ENCODE assay signal across 9 cellular contexts in the genomic region with DNA sequence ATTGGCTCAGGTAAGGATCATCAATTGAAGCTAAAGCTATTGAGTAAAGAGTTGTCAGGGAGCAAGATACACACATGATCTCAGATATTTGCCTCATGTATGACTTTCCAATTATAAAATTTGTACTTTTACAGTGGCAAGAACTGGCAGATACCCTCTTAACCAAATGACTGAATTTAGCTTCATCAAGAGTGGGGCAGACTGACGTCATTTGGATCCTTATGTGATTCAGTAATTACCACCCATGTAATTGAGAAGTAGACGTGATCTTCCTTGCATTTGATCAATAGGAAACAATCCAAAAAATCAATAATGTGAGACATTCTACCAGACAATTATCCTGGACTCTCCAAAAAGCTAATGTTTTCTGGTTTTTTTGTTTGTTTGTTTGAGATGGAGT. TPM values are rescaled to one million over a fixed set of nuclear protein-coding genes. Genes with fewer than 3 reads are reported as not detected.
"Had no signal": no experiment of that assay in that cellular context is flagged by ENCODE, and none has a peak within 500 bp of the region (broad histone marks: within the 10 kb centered on the region; RNA-seq: fewer than 3 reads in every experiment).

No MANE protein-coding gene starts in this region.

- H3K4me3 ChIP-seq: GM12878 had no signal

- FAIRE-seq: G401.6, GM12878, GM12891, GM12892, GM18507, GM19239 had no signal

- DNase-seq: GDM1, GF-D8 had no signal

- ATAC-seq: GM12878 had no signal

RNA-seq across cellular contexts. Expression of a gene that starts 8.9 kb away (rescaled TPM):
- total RNA-seq: G401, GM12878 had no signal
- polyA plus RNA-seq: GM12878 had no signal
